Comparison of ENCODE assay signal across 1 cellular context in genomic region chr11:47269829-47270305, GRCh38.
A peak's percentile ranks its signal among the peaks of the same experiment; 100 is the strongest.
TF ChIP-seq lines count a peak whose summit lies in the region.

Gene MADD, plus strand, starts transcription at chr11:47270133.

TF ChIP-seq in HepG2, 621 proteins besides CTCF, POLR2A, EP300 and RAD21 (continued from another document and continues in another):
- no peak for TF ChIP-seq BCLAF1 (IDR thresholded peaks at IDR 0.05)
- TF ChIP-seq ZBTB20 (CRISPR knock-in tag; IDR thresholded peaks at IDR 0.05; ENCODE audit: borderline replicate concordance, low read depth): 0 out of 2 replicates have a peak, but pooled peaks have one; percentile 32
- TF ChIP-seq ZNF747 (CRISPR knock-in tag; IDR thresholded peaks at IDR 0.05; ENCODE audit: borderline replicate concordance): no peak
- TF ChIP-seq ZNF691 (CRISPR knock-in tag; IDR thresholded peaks at IDR 0.05; ENCODE audit: borderline replicate concordance, low read depth): 0 out of 2 replicates have a peak, but pooled peaks have one; percentile 19
- no peak for TF ChIP-seq ADNP (CRISPR knock-in tag; IDR thresholded peaks at IDR 0.05)
- TF ChIP-seq RARG (CRISPR knock-in tag; IDR thresholded peaks at IDR 0.05; ENCODE audit: low read depth): no peak
- peak; percentile 56; the same call in 1 of the 2 replicates for TF ChIP-seq PATZ1 (CRISPR knock-in tag; IDR thresholded peaks at IDR 0.05)
- TF ChIP-seq HNF1B (CRISPR knock-in tag; IDR thresholded peaks at IDR 0.05): 0 out of 2 replicates have a peak, but pooled peaks have one; percentile 4
- no peak for TF ChIP-seq ZFP62 (CRISPR knock-in tag; IDR thresholded peaks at IDR 0.05)
- TF ChIP-seq NONO (IDR thresholded peaks at IDR 0.05): no peak
- 0 out of 2 replicates have a peak, but pooled peaks have one; percentile 1 for TF ChIP-seq NONO (CRISPR knock-in tag; conservative IDR thresholded peaks at IDR 0.05)
- no peak for TF ChIP-seq POGZ (CRISPR knock-in tag; IDR thresholded peaks at IDR 0.05)
- peak; percentile 34; the same call in 1 of the 2 replicates for TF ChIP-seq GABPB1 (CRISPR knock-in tag; IDR thresholded peaks at IDR 0.05)
- TF ChIP-seq NFE2 (CRISPR knock-in tag; IDR thresholded peaks at IDR 0.05): no peak
- TF ChIP-seq NCOR1 (IDR thresholded peaks at IDR 0.05; ENCODE audit: borderline replicate concordance, low read length): no peak
- TF ChIP-seq ZNF143 (CRISPR knock-in tag; IDR thresholded peaks at IDR 0.05): no peak
- peak; percentile 71 for TF ChIP-seq ZBTB14 (CRISPR knock-in tag; IDR thresholded peaks at IDR 0.05)
- peak; percentile 27; the same call in 1 of the 2 replicates for TF ChIP-seq ZNF768 (CRISPR knock-in tag; IDR thresholded peaks at IDR 0.05)
- TF ChIP-seq ZNF414 (CRISPR knock-in tag; IDR thresholded peaks at IDR 0.05): no peak
- 0 out of 2 replicates have a peak, but pooled peaks have one; percentile 16 for TF ChIP-seq ZNF430 (CRISPR knock-in tag; IDR thresholded peaks at IDR 0.05)
- peak; percentile 10; the same call in 1 of the 2 replicates for TF ChIP-seq ZNF574 (CRISPR knock-in tag; IDR thresholded peaks at IDR 0.05)
- TF ChIP-seq FIP1L1 (IDR thresholded peaks at IDR 0.05; ENCODE audit: borderline replicate concordance, insufficient read depth, low read depth, low read length): no peak
- TF ChIP-seq ZNF44 (CRISPR knock-in tag; IDR thresholded peaks at IDR 0.05): no peak
- no peak for TF ChIP-seq ZBTB39 (CRISPR knock-in tag; IDR thresholded peaks at IDR 0.05)
- no peak for TF ChIP-seq GPN1 (CRISPR knock-in tag; IDR thresholded peaks at IDR 0.05; ENCODE audit: borderline replicate concordance)
- no peak for TF ChIP-seq SMARCE1 (IDR thresholded peaks at IDR 0.05; ENCODE audit: borderline replicate concordance)
- no peak for TF ChIP-seq SNAPC4 (CRISPR knock-in tag; IDR thresholded peaks at IDR 0.05)
- no peak for TF ChIP-seq ZBTB25 (CRISPR knock-in tag; IDR thresholded peaks at IDR 0.05)
- no peak for TF ChIP-seq SIX4 (CRISPR knock-in tag; IDR thresholded peaks at IDR 0.05)
- no peak for TF ChIP-seq RFX3 (CRISPR knock-in tag; IDR thresholded peaks at IDR 0.05)
- TF ChIP-seq E2F5 (CRISPR knock-in tag; conservative IDR thresholded peaks at IDR 0.05): no peak; the same call in 1 of the 2 replicates
- TF ChIP-seq WIZ (CRISPR knock-in tag; IDR thresholded peaks at IDR 0.05): no peak
- 0 out of 2 replicates have a peak, but pooled peaks have one; percentile 6 for TF ChIP-seq RARA (CRISPR knock-in tag; IDR thresholded peaks at IDR 0.05)
- no peak for TF ChIP-seq ZNF570 (CRISPR knock-in tag; IDR thresholded peaks at IDR 0.05; ENCODE audit: borderline replicate concordance)
